1 cellular context compared by ENCODE assay signal in genomic region chr5:137629646-137630045, GRCh38.
TF ChIP-seq lines count a peak whose summit lies in the region.

No MANE protein-coding gene starts in this region.

TF ChIP-seq in IMR-90, 13 proteins besides CTCF, POLR2A, EP300 and RAD21:
- no peak for TF ChIP-seq MXI1 (IDR thresholded peaks at IDR 0.05; ENCODE audit: borderline replicate concordance, low read depth, low read length)
- TF ChIP-seq SMC3 (IDR thresholded peaks at IDR 0.05; ENCODE audit: low read depth, low read length), result peak; percentile 84
